Comparison of ENCODE assay signal across 16 cellular contexts in the genomic region with DNA sequence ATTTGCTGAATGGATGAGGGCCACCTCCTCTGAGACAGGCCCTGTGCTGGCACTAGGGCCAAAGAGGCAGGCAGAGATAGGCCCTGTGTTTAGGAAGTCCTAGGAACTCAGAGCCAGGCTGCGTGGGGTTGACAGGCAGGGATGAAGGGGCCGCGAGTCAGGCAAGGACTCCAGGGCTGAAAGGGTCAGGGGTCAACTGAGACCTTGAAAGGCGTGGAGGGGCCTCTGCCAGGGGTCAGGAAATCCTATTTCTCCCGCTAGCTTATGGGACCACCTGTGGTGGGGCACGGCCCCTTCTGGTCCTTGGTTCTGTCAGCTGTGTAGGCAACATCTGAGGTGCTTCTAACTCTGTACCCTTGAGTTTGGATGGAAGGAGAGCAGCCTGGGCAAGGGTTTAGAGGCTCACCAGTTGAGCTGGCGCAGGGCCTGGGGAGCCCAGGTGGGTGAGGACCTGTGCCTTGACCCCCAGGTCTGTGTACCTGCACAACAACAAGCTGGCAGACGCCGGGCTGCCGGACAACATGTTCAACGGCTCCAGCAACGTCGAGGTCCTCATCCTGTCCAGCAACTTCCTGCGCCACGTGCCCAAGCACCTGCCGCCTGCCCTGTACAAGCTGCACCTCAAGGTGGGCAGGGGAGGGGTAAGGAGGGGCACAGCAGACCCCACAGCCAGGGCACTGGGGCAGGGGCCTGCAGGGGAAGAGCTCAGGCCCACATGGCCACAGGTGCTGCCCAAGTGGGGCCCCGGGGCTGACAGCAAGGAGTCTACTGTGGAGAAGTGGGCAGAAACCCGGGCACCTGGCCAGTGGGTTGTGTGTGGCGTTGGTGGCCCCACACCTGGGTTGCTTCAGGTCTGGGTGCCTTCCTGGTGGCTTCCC. TPM values are rescaled to one million over a fixed set of nuclear protein-coding genes. Genes with fewer than 3 reads are reported as not detected.
"Had no signal": no experiment of that assay in that cellular context is flagged by ENCODE, and none has a peak within 500 bp of the region (broad histone marks: within the 10 kb centered on the region; RNA-seq: fewer than 3 reads in every experiment).

No MANE protein-coding gene starts in this region.

- H3K9me3 Mint-ChIP-seq: activated naive CD8-positive, alpha-beta T cell treated with anti-CD3 and anti-CD28 coated beads, Interleukin-2, amount 10 ng/mL, durations not matched to agents 7 days and 5 days; activated T-cell treated with anti-CD3 and anti-CD28 coated beads, Interleukin-2, amount 50 U/mL, for 24 hours; nephron progenitor cell; T-helper 2 cell treated with Interferon-gamma antibody and Interleukin-4, amounts not matched to agents 5 μg/mL and 100 μg/mL, for 36 hours had no signal

- H3K4me3 ChIP-seq: colonic mucosa, tibial artery had no signal

- H3K27ac Mint-ChIP-seq: activated CD8-positive, alpha-beta memory T cell treated with anti-CD3 and anti-CD28 coated beads, Interleukin-2, amount 10 ng/mL, durations not matched to agents 7 days and 5 days; activated naive CD8-positive, alpha-beta T cell treated with anti-CD3 and anti-CD28 coated beads, Interleukin-2, amount 10 ng/mL, durations not matched to agents 7 days and 5 days; activated T-cell treated with anti-CD3 and anti-CD28 coated beads, Interleukin-2, amount 50 U/mL, for 24 hours; nephron progenitor cell; T-helper 2 cell treated with Interferon-gamma antibody and Interleukin-4, amounts not matched to agents 5 μg/mL and 100 μg/mL, for 36 hours had no signal

- H3K27me3 ChIP-seq: colonic mucosa, tibial artery had no signal

- H3K4me1 Mint-ChIP-seq: activated CD8-positive, alpha-beta memory T cell treated with anti-CD3 and anti-CD28 coated beads, Interleukin-2, amount 10 ng/mL, durations not matched to agents 7 days and 5 days; activated naive CD8-positive, alpha-beta T cell treated with anti-CD3 and anti-CD28 coated beads, Interleukin-2, amount 10 ng/mL, durations not matched to agents 7 days and 5 days had no signal

- H3K4me1 ChIP-seq: colonic mucosa, tibial artery had no signal

- ATAC-seq: activated CD8-positive, alpha-beta memory T cell treated with anti-CD3 and anti-CD28 coated beads, Interleukin-2, amount 10 ng/mL, durations not matched to agents 7 days and 5 days had no signal

- H3K36me3 Mint-ChIP-seq: activated CD8-positive, alpha-beta memory T cell treated with anti-CD3 and anti-CD28 coated beads, Interleukin-2, amount 10 ng/mL, durations not matched to agents 7 days and 5 days; activated naive CD8-positive, alpha-beta T cell treated with anti-CD3 and anti-CD28 coated beads, Interleukin-2, amount 10 ng/mL, durations not matched to agents 7 days and 5 days had no signal

- H3K27me3 Mint-ChIP-seq: activated CD8-positive, alpha-beta memory T cell treated with anti-CD3 and anti-CD28 coated beads, Interleukin-2, amount 10 ng/mL, durations not matched to agents 7 days and 5 days; activated naive CD8-positive, alpha-beta T cell treated with anti-CD3 and anti-CD28 coated beads, Interleukin-2, amount 10 ng/mL, durations not matched to agents 7 days and 5 days; activated T-cell treated with anti-CD3 and anti-CD28 coated beads, Interleukin-2, amount 50 U/mL, for 24 hours had no signal

- H3K9me3 ChIP-seq: colonic mucosa, tibial artery had no signal

- H3K36me3 ChIP-seq: colonic mucosa had no signal

- DNase-seq: activated CD4-positive, alpha-beta T cell treated with anti-CD3 and anti-CD28 coated beads for 1 hour; activated CD4-positive, alpha-beta T cell treated with anti-CD3 and anti-CD28 coated beads, Interleukin-2, amount 50 U/mL, for 48 hours; activated CD8-positive, alpha-beta memory T cell treated with anti-CD3 and anti-CD28 coated beads, Interleukin-2, amount 10 ng/mL, durations not matched to agents 7 days and 5 days; activated gamma-delta T cell; activated T-cell treated with anti-CD3 and anti-CD28 coated beads, Interleukin-2, amount 50 U/mL, for 24 hours; anterior cingulate cortex; colonic mucosa; effector memory CD4-positive, alpha-beta T cell; hypothalamus; nephron progenitor cell; small intestine; SW 1271 had no signal

- H3K27ac ChIP-seq: colonic mucosa, epithelial cell of prostate, tibial artery had no signal

- H3K4me3 Mint-ChIP-seq: activated CD8-positive, alpha-beta memory T cell treated with anti-CD3 and anti-CD28 coated beads, Interleukin-2, amount 10 ng/mL, durations not matched to agents 7 days and 5 days; activated naive CD8-positive, alpha-beta T cell treated with anti-CD3 and anti-CD28 coated beads, Interleukin-2, amount 10 ng/mL, durations not matched to agents 7 days and 5 days; activated T-cell treated with anti-CD3 and anti-CD28 coated beads, Interleukin-2, amount 50 U/mL, for 24 hours; nephron progenitor cell; T-helper 2 cell treated with Interferon-gamma antibody and Interleukin-4, amounts not matched to agents 5 μg/mL and 100 μg/mL, for 36 hours had no signal

RNA-seq across cellular contexts. Expression of a gene that starts 14.9 kb away (rescaled TPM):
- total RNA-seq: activated CD8-positive, alpha-beta memory T cell treated with anti-CD3 and anti-CD28 coated beads, Interleukin-2, amount 10 ng/mL, durations not matched to agents 7 days and 5 days had no signal
